In genomic region chr6:127177030-127177928, GRCh38 we compare ENCODE assay signal across 18 cellular contexts. TPM values are rescaled to one million over a fixed set of nuclear protein-coding genes. Genes with fewer than 3 reads are reported as not detected.
DNase-seq lines count a peak whose midpoint lies in the region; ATAC-seq and TF ChIP-seq lines count a peak whose summit lies in the region.
"Had no signal": no experiment of that assay in that cellular context is flagged by ENCODE, and none has a peak within 500 bp of the region (broad histone marks: within the 10 kb centered on the region; RNA-seq: fewer than 3 reads in every experiment).

No MANE protein-coding gene starts in this region.

- H3K9me3 ChIP-seq in left ventricle myocardium inferior (replicated peaks), result no peaks in the 10 kb centered on the region
- no peaks in the 10 kb centered on the region for H3K9me3 ChIP-seq in lower lobe of right lung
- no peaks in the 10 kb centered on the region for H3K9me3 ChIP-seq in upper lobe of right lung
- H3K9me3 ChIP-seq: spleen, testis had no signal

- H3K4me3 ChIP-seq in left ventricle myocardium inferior, result no peak overlapping the region
- H3K4me3 ChIP-seq in lower lobe of right lung, result no peak overlapping the region
- no peak overlapping the region for H3K4me3 ChIP-seq in upper lobe of right lung
- no peak overlapping the region for H3K4me3 ChIP-seq in dorsolateral prefrontal cortex
- H3K4me3 ChIP-seq: K562, PC-9, spleen, testis had no signal

- peak; percentile 57 for ATAC-seq in Right ventricle myocardium inferior
- peak; percentile 54 to 67 for ATAC-seq in lower lobe of right lung
- ATAC-seq in upper lobe of right lung, result peak; percentile 44
- ATAC-seq: activated CD4-positive, CD25-positive, alpha-beta regulatory T cell treated with anti-CD3 and anti-CD28 coated beads, Interleukin-2, amount 50 U/mL, for 24 hours; K562; naive thymus-derived CD4-positive, alpha-beta T cell had no signal

- H3K36me3 ChIP-seq in left ventricle myocardium inferior (no peaks in the 10 kb centered on the region), lower lobe of right lung (no peaks in the 10 kb centered on the region), upper lobe of right lung (no peaks in the 10 kb centered on the region)
- H3K36me3 ChIP-seq: spleen had no signal

- no peaks in the 10 kb centered on the region for H3K4me1 ChIP-seq in left ventricle myocardium inferior
- no peaks in the 10 kb centered on the region for H3K4me1 ChIP-seq in lower lobe of right lung
- no peaks in the 10 kb centered on the region for H3K4me1 ChIP-seq in upper lobe of right lung
- H3K4me1 ChIP-seq: spleen, testis had no signal

- TF ChIP-seq CTCF in left ventricle myocardium inferior (IDR thresholded peaks at IDR 0.05; ENCODE audit: borderline replicate concordance) (no peak), lower lobe of right lung (IDR thresholded peaks at IDR 0.05) (no peak), upper lobe of right lung (IDR thresholded peaks at IDR 0.05) (no peak), dorsolateral prefrontal cortex (IDR thresholded peaks at IDR 0.05 in 54 of 56, conservative IDR thresholded peaks at IDR 0.05 in 2 of 56; ENCODE audit: low read depth in 1 of 56, partially characterized antibody in 56 of 56) (no peak)

- no peak overlapping the region for H3K27ac ChIP-seq in left ventricle myocardium inferior (replicated peaks)
- H3K27ac ChIP-seq in lower lobe of right lung, result no peak overlapping the region
- H3K27ac ChIP-seq in upper lobe of right lung, result no peak overlapping the region
- H3K27ac ChIP-seq in dorsolateral prefrontal cortex, result no peak overlapping the region
- H3K27ac ChIP-seq: PC-9, spleen, testis had no signal

- no peaks in the 10 kb centered on the region for H3K27me3 ChIP-seq in left ventricle myocardium inferior (ENCODE audit: low read depth)
- H3K27me3 ChIP-seq in lower lobe of right lung (ENCODE audit: low read depth), result no peaks in the 10 kb centered on the region
- no peaks in the 10 kb centered on the region for H3K27me3 ChIP-seq in upper lobe of right lung
- no peaks in the 10 kb centered on the region for H3K27me3 ChIP-seq in dorsolateral prefrontal cortex
- H3K27me3 ChIP-seq: testis had no signal

- intact Hi-C loops in Right ventricle myocardium inferior (cut with DNase I) (no loop called here), left ventricle myocardium inferior (cut with micrococcal nuclease) (no loop called here), lower lobe of right lung (cut with DNase I) (no loop called here), upper lobe of right lung (cut with DNase I) (no loop called here), dorsolateral prefrontal cortex (cut with DNase I) (no loop called here)

- DNase-seq in Right ventricle myocardium inferior (ENCODE audit: missing footprints) (no peak), left ventricle myocardium inferior (no peak), brain pericyte (ENCODE audit: low read depth, low spot score) (peak; percentile 32), lower lobe of right lung (no peak), upper lobe of right lung (no peak), dorsolateral prefrontal cortex (no peak), hippocampal formation (lab: John Stamatoyannopoulos, UW) (no peak)
- DNase-seq in activated T-cell treated with anti-CD3 and anti-CD28 coated beads, Interleukin-2, amount 50 U/mL, for 48 hours, result no peak
- DNase-seq: 8988T; glutamatergic neuron; naive thymus-derived CD4-positive, alpha-beta T cell; NCI-H1436 treated with DMSO at 0.1 percent for 48 hours; NCI-H510A treated with DMSO at 0.1 percent for 48 hours; spleen; testis had no signal

RNA-seq across cellular contexts. Expression of gene RSPO3, which starts 58.8 kb away (rescaled TPM):
- 0.92 TPM for total RNA-seq in Right ventricle myocardium inferior
- 0.27 TPM for total RNA-seq in left ventricle myocardium inferior
- total RNA-seq in lower lobe of right lung, result 8.0 TPM
- total RNA-seq in upper lobe of right lung, result 6.2 TPM
- 10 to 100 TPM in 3 of 120 experiments, 1 to 10 TPM in 115, under 1 TPM in 2; 0.68 to 12.7 (median 4.4) TPM for total RNA-seq in dorsolateral prefrontal cortex
- total RNA-seq: K562; naive thymus-derived CD4-positive, alpha-beta T cell; PC-9 had no signal
